In the genomic region with DNA sequence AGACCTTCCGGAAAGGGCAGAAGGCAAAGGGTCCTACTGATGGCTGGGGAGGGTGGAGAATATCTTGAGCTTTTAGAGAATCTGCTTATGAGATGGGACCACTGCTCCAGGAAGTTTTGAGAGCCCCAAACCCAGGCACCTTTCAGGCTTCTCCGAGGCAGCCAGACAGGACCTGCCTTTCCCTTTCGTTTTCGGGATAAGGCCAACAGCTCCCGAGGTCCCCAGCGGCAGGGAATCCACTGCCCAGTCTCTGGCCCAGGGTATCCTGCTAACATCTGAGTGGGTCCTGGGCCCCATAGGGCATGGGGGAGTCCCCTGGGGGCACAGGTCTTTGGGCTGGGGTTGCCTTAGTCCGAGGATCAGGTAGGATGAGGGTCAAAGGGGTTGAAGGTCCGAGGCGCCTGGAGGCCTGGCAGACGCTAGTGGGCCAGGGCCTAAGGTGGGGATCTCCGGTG, we compare ENCODE assay signal across 10 cellular contexts. TPM values are rescaled to one million over a fixed set of nuclear protein-coding genes. Genes with fewer than 3 reads are reported as not detected.
A peak's percentile ranks its signal among the peaks of the same experiment; 100 is the strongest.
DNase-seq lines count a peak whose midpoint lies in the region; ATAC-seq and TF ChIP-seq lines count a peak whose summit lies in the region.
"Had no signal": no experiment of that assay in that cellular context is flagged by ENCODE, and none has a peak within 500 bp of the region (broad histone marks: within the 10 kb centered on the region; RNA-seq: fewer than 3 reads in every experiment).

No MANE protein-coding gene starts in this region.

- intact Hi-C loops in head of caudate nucleus (cut with DNase I): no loop called here

- TF ChIP-seq CTCF in GM12864 (IDR thresholded peaks at IDR 0.05; ENCODE audit: low read depth, low read length, missing control alignments) (no peak), foreskin fibroblast (IDR thresholded peaks at IDR 0.05; ENCODE audit: low read depth, low read length) (no peak)

- H3K27ac ChIP-seq in rectal smooth muscle tissue (ENCODE audit: low read depth, low read length): no peak overlapping the region

- H3K4me3 ChIP-seq in GM12864 (ENCODE audit: low read depth, low read length) (peak overlapping the region; percentile 25), foreskin fibroblast (ENCODE audit: low read depth in 1 of 2, low read length in 2 of 2) (peak overlapping the region; percentile 81 to 89), rectal smooth muscle tissue (ENCODE audit: low read length) (peak overlapping the region; percentile 14)

- peaks cover 28% of the 10 kb centered on the region for H3K4me1 Mint-ChIP-seq in T-helper 17 cell

- H3K36me3 ChIP-seq in rectal smooth muscle tissue (ENCODE audit: control insufficient read depth, insufficient read depth, low read length): no peaks in the 10 kb centered on the region

- no peak for DNase-seq in GM12864 (ENCODE audit: low read depth)
- DNase-seq in T-helper 17 cell: no peak
- peak in 1 of 2 donors; percentile 48 for DNase-seq in foreskin fibroblast
- DNase-seq in head of caudate nucleus: no peak
- DNase-seq in NCI-H187 treated with DMSO at 0.1 percent for 48 hours (lab: John Stamatoyannopoulos, UW): no peak
- DNase-seq: activated CD4-positive, alpha-beta T cell treated with anti-CD3 and anti-CD28 coated beads, Interleukin-2, amount 50 U/mL, for 1 hour; NCI-H1930 had no signal

- no peaks in the 10 kb centered on the region for H3K9me3 ChIP-seq in T-helper 17 cell (ENCODE audit: control insufficient read depth, low read length, poor library complexity, severe bottlenecking)

- ATAC-seq in T-helper 17 cell (no peak), HG02623 (IDR thresholded peaks at IDR 0.05; ENCODE audit: unreplicated experiment) (no peak), GM21825 (IDR thresholded peaks at IDR 0.05; ENCODE audit: unreplicated experiment) (no peak)

- H3K4me1 ChIP-seq in rectal smooth muscle tissue (ENCODE audit: control insufficient read depth, insufficient read depth, low read length): peaks cover 7% of the 10 kb centered on the region

- peaks cover 59% of the 10 kb centered on the region for H3K27me3 ChIP-seq in rectal smooth muscle tissue (ENCODE audit: control insufficient read depth, insufficient read depth, low read length)

- H3K4me3 Mint-ChIP-seq in T-helper 17 cell: peak overlapping the region; percentile 54

- peaks cover 9% of the 10 kb centered on the region for H3K36me3 Mint-ChIP-seq in T-helper 17 cell (ENCODE audit: low read depth)

- peaks cover 71% of the 10 kb centered on the region for H3K27me3 Mint-ChIP-seq in T-helper 17 cell

- no peak overlapping the region for H3K9ac ChIP-seq in rectal smooth muscle tissue (ENCODE audit: low read length)

- H3K27ac Mint-ChIP-seq in T-helper 17 cell: no peak overlapping the region

RNA-seq across cellular contexts. Expression of gene PITX1, which starts 3.3 kb away (rescaled TPM):
- total RNA-seq in T-helper 17 cell: not detected

Comparison
In these comparisons a context has a peak if more than half of its experiments do, and no peak if none do; other contexts are left out.
1. H3K4me3 ChIP-seq: peak in every context shown above with its lines; median percentile 85 in foreskin fibroblast; 25 in GM12864; 14 in rectal smooth muscle tissue.